1 cellular context compared by ENCODE assay signal in the genomic region with DNA sequence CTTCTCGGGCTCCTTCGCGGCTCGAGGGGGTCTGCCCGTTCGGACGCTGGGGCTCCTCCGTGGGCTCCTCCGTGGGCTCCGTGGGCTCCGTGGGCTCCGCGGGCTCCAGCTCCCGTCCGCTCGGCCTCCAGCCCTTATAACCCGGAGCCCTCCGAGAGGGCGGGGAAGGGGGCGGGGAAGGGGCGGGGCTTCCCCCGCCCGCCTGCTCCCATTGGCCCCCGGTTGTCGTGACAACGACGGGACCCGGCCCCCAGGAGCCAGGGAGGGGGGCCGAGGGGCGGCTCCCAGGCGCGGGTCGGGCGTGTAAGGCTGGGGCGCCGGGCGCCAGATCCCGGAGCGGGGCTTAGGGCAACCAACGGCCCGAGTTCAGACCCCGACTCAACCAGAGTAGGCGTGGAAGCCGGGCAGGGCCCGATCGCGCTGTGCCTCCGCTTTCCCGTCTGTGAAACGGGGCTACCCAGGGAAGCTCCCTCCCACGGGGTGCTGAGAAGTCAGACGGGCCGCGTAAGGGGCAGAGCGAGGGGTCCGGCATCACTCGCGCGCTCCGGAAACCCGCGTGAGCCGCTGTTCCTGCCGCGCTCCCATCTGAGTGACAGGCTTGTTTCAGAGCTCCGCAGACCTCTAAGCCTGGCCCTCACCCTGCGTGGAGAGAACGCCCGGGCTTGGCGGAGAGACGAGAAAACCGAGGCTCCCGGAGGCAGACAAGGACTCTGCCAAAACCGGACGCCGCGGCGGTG.
TF ChIP-seq lines count a peak whose summit lies in the region.

A gene (minus strand): TSS at position 111 of the 737 bp plus-strand sequence. CDS start 119 bp downstream, outside the sequence.

TF ChIP-seq in WTC11, 78 proteins besides CTCF, POLR2A, EP300 and RAD21 (continued from another document):
- TF ChIP-seq, protein P1, sequence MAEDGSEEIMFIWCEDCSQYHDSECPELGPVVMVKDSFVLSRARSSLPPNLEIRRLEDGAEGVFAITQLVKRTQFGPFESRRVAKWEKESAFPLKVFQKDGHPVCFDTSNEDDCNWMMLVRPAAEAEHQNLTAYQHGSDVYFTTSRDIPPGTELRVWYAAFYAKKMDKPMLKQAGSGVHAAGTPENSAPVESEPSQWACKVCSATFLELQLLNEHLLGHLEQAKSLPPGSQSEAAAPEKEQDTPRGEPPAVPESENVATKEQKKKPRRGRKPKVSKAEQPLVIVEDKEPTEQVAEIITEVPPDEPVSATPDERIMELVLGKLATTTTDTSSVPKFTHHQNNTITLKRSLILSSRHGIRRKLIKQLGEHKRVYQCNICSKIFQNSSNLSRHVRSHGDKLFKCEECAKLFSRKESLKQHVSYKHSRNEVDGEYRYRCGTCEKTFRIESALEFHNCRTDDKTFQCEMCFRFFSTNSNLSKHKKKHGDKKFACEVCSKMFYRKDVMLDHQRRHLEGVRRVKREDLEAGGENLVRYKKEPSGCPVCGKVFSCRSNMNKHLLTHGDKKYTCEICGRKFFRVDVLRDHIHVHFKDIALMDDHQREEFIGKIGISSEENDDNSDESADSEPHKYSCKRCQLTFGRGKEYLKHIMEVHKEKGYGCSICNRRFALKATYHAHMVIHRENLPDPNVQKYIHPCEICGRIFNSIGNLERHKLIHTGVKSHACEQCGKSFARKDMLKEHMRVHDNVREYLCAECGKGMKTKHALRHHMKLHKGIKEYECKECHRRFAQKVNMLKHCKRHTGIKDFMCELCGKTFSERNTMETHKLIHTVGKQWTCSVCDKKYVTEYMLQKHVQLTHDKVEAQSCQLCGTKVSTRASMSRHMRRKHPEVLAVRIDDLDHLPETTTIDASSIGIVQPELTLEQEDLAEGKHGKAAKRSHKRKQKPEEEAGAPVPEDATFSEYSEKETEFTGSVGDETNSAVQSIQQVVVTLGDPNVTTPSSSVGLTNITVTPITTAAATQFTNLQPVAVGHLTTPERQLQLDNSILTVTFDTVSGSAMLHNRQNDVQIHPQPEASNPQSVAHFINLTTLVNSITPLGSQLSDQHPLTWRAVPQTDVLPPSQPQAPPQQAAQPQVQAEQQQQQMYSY (CRISPR knock-in tag; IDR thresholded peaks at IDR 0.05), result no peak
- TF ChIP-seq, protein P2, sequence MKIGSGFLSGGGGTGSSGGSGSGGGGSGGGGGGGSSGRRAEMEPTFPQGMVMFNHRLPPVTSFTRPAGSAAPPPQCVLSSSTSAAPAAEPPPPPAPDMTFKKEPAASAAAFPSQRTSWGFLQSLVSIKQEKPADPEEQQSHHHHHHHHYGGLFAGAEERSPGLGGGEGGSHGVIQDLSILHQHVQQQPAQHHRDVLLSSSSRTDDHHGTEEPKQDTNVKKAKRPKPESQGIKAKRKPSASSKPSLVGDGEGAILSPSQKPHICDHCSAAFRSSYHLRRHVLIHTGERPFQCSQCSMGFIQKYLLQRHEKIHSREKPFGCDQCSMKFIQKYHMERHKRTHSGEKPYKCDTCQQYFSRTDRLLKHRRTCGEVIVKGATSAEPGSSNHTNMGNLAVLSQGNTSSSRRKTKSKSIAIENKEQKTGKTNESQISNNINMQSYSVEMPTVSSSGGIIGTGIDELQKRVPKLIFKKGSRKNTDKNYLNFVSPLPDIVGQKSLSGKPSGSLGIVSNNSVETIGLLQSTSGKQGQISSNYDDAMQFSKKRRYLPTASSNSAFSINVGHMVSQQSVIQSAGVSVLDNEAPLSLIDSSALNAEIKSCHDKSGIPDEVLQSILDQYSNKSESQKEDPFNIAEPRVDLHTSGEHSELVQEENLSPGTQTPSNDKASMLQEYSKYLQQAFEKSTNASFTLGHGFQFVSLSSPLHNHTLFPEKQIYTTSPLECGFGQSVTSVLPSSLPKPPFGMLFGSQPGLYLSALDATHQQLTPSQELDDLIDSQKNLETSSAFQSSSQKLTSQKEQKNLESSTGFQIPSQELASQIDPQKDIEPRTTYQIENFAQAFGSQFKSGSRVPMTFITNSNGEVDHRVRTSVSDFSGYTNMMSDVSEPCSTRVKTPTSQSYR (CRISPR knock-in tag; IDR thresholded peaks at IDR 0.05), result no peak
- TF ChIP-seq, protein P3, sequence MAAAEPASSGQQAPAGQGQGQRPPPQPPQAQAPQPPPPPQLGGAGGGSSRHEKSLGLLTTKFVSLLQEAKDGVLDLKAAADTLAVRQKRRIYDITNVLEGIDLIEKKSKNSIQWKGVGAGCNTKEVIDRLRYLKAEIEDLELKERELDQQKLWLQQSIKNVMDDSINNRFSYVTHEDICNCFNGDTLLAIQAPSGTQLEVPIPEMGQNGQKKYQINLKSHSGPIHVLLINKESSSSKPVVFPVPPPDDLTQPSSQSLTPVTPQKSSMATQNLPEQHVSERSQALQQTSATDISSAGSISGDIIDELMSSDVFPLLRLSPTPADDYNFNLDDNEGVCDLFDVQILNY (CRISPR knock-in tag; IDR thresholded peaks at IDR 0.05), result no peak
- TF ChIP-seq, protein P4, sequence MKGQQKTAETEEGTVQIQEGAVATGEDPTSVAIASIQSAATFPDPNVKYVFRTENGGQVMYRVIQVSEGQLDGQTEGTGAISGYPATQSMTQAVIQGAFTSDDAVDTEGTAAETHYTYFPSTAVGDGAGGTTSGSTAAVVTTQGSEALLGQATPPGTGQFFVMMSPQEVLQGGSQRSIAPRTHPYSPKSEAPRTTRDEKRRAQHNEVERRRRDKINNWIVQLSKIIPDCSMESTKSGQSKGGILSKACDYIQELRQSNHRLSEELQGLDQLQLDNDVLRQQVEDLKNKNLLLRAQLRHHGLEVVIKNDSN (CRISPR knock-in tag; IDR thresholded peaks at IDR 0.05), result no peak
